Comparison of ENCODE assay signal across 1 cellular context in genomic region chr22:20794132-20794990, GRCh38.
TF ChIP-seq lines count a peak whose summit lies in the region.

No MANE protein-coding gene starts in this region.

TF ChIP-seq in K562, 482 proteins besides CTCF, POLR2A, EP300 and RAD21 (continued from another document):
- TF ChIP-seq CHD2 (IDR thresholded peaks at IDR 0.05; ENCODE audit: low read depth, low read length) (no peak), ZZZ3 (IDR thresholded peaks at IDR 0.05) (no peak), SMAD2 (IDR thresholded peaks at IDR 0.05; ENCODE audit: low read depth, low read length) (no peak), ZNF431 (CRISPR knock-in tag; IDR thresholded peaks at IDR 0.05) (no peak), RBBP5 (IDR thresholded peaks at IDR 0.05; ENCODE audit: borderline replicate concordance, insufficient read depth, low read length, poor library complexity, severe bottlenecking) (no peak), HNRNPUL1 (IDR thresholded peaks at IDR 0.05; ENCODE audit: low read length) (0 out of 2 replicates have a peak, but pooled peaks have one; percentile 14), ZNF740 (CRISPR knock-in tag; IDR thresholded peaks at IDR 0.05) (no peak), ZNF740 (tag; IDR thresholded peaks at IDR 0.05) (no peak), POLR2AphosphoS5 (IDR thresholded peaks at IDR 0.05; ENCODE audit: control insufficient read depth, insufficient read depth, low read depth, low read length) (peak; percentile 27; the same call in 1 of the 2 replicates), NONO (IDR thresholded peaks at IDR 0.05; ENCODE audit: low read depth in 2 of 2, low read length in 1 of 2) (no peak), BACH1 (tag; IDR thresholded peaks at IDR 0.05) (no peak), ZFP36 (IDR thresholded peaks at IDR 0.05; ENCODE audit: low read depth, low read length, partially characterized antibody) (no peak), ZNF41 (CRISPR knock-in tag; conservative IDR thresholded peaks at IDR 0.05) (no peak), ZNF174 (CRISPR knock-in tag; IDR thresholded peaks at IDR 0.05) (no peak), RUNX1 (IDR thresholded peaks at IDR 0.05; ENCODE audit: low read depth) (0 out of 2 replicates have a peak, but pooled peaks have one; percentile 27), PHB (CRISPR knock-in tag; IDR thresholded peaks at IDR 0.05) (no peak), STAT5B (CRISPR knock-in tag; IDR thresholded peaks at IDR 0.05) (no peak), FOXK1 (CRISPR knock-in tag; IDR thresholded peaks at IDR 0.05; ENCODE audit: borderline replicate concordance) (peak; percentile 81; the same call in 1 of the 2 replicates), PCBP1 (IDR thresholded peaks at IDR 0.05; ENCODE audit: low read depth, low read length, poor library complexity, severe bottlenecking) (no peak), TBL1XR1 (IDR thresholded peaks at IDR 0.05; ENCODE audit: low read length in 2 of 2) (no peak), NRF1 (conservative IDR thresholded peaks at IDR 0.05 in 1 of 2, IDR thresholded peaks at IDR 0.05 in 1 of 2) (no peak), ZBTB8A (IDR thresholded peaks at IDR 0.05; ENCODE audit: partially characterized antibody) (no peak), CSDE1 (IDR thresholded peaks at IDR 0.05) (0 out of 4 replicates have a peak, but pooled peaks of 1 of the 2 experiments have one; percentile 10), ZNF282 (CRISPR knock-in tag; IDR thresholded peaks at IDR 0.05) (0 out of 2 replicates have a peak, but pooled peaks have one; percentile 3), ESRRB (CRISPR knock-in tag; IDR thresholded peaks at IDR 0.05; ENCODE audit: borderline replicate concordance) (no peak), SIN3B (IDR thresholded peaks at IDR 0.05; ENCODE audit: low read depth) (0 out of 2 replicates have a peak, but pooled peaks have one; percentile 12), ZNF384 (IDR thresholded peaks at IDR 0.05; ENCODE audit: low read depth, low read length) (no peak), KLF16 (IDR thresholded peaks at IDR 0.05) (no peak), MCM7 (IDR thresholded peaks at IDR 0.05) (no peak), SMAD3 (CRISPR knock-in tag; conservative IDR thresholded peaks at IDR 0.05) (no peak), MEF2A (IDR thresholded peaks at IDR 0.05; ENCODE audit: control insufficient read depth, low read depth, low read length) (no peak), E2F4 (CRISPR knock-in tag; IDR thresholded peaks at IDR 0.05; ENCODE audit: low read depth) (0 out of 2 replicates have a peak, but pooled peaks have one; percentile 10), ZBTB7A (IDR thresholded peaks at IDR 0.05; ENCODE audit: borderline replicate concordance, control insufficient read depth, low read depth, low read length) (no peak), ZNF324 (CRISPR knock-in tag; IDR thresholded peaks at IDR 0.05) (no peak), MYNN (IDR thresholded peaks at IDR 0.05) (no peak), MYNN (CRISPR knock-in tag; IDR thresholded peaks at IDR 0.05) (no peak), SMAD4 (CRISPR knock-in tag; conservative IDR thresholded peaks at IDR 0.05) (0 out of 2 replicates have a peak, but pooled peaks have one; percentile 57)
- TF ChIP-seq, protein P1, sequence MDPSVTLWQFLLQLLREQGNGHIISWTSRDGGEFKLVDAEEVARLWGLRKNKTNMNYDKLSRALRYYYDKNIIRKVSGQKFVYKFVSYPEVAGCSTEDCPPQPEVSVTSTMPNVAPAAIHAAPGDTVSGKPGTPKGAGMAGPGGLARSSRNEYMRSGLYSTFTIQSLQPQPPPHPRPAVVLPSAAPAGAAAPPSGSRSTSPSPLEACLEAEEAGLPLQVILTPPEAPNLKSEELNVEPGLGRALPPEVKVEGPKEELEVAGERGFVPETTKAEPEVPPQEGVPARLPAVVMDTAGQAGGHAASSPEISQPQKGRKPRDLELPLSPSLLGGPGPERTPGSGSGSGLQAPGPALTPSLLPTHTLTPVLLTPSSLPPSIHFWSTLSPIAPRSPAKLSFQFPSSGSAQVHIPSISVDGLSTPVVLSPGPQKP (CRISPR knock-in tag; IDR thresholded peaks at IDR 0.05) = no peak
- TF ChIP-seq, protein P2, sequence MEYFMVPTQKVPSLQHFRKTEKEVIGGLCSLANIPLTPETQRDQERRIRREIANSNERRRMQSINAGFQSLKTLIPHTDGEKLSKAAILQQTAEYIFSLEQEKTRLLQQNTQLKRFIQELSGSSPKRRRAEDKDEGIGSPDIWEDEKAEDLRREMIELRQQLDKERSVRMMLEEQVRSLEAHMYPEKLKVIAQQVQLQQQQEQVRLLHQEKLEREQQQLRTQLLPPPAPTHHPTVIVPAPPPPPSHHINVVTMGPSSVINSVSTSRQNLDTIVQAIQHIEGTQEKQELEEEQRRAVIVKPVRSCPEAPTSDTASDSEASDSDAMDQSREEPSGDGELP (CRISPR knock-in tag; IDR thresholded peaks at IDR 0.05; ENCODE audit: borderline replicate concordance) = no peak
- TF ChIP-seq, protein P3, sequence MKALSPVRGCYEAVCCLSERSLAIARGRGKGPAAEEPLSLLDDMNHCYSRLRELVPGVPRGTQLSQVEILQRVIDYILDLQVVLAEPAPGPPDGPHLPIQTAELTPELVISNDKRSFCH (CRISPR knock-in tag; IDR thresholded peaks at IDR 0.05) = no peak
- TF ChIP-seq, protein P3 (tag; IDR thresholded peaks at IDR 0.05) = no peak
